ENCODE assay signal across 1 cellular context in the genomic region with DNA sequence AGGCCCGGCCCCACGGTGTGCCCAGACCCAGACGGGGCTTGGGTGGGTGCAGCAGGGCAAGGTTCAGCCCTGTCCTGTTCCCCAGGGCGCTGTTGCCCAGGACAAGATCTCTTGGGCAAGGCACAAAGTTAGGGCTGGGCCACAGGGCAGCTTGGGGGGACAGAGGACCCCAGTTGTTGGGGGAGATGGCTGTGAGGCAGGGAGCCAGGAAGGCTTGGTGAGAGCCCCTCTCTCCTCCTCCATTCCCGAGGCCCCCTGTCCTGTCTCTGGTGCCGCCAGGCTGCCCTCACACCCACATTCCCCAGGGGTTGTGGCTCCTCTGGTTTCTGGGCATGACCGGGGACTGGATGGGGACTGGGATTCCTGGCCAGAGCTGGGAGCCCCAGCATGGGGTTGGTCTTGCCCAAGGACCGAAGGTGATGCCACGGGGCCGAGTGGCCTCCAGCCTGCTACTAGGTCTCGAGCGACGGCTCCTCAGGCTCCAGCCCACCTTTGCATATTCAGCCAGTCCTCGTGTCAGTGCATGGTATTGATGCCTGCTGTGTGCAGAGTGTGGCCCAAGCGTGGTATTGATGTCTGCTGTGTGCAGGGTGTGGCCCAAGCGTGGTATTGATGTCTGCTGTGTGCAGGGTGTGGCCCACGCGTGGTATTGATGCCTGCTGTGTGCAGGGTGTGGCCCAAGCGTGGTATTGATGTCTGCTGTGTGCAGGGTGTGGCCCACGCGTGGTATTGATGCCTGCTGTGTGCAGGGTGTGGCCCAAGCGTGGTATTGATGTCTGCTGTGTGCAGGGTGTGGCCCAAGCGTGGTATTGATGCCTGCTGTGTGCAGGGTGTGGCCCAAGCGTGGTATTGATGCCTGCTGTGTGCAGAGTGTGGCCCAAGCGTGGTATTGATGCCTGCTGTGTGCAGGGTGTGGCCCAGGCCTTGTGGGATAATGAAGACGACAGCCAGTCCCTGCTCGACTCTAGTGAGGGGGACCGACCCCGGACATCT.
TF ChIP-seq lines count a peak whose summit lies in the region.

No MANE protein-coding gene starts in this region.

TF ChIP-seq in K562, 482 proteins besides CTCF, POLR2A, EP300 and RAD21:
- peak; percentile 96 for TF ChIP-seq ZKSCAN8 (CRISPR knock-in tag; IDR thresholded peaks at IDR 0.05)
